Comparison of ENCODE assay signal across 25 cellular contexts in the genomic region with DNA sequence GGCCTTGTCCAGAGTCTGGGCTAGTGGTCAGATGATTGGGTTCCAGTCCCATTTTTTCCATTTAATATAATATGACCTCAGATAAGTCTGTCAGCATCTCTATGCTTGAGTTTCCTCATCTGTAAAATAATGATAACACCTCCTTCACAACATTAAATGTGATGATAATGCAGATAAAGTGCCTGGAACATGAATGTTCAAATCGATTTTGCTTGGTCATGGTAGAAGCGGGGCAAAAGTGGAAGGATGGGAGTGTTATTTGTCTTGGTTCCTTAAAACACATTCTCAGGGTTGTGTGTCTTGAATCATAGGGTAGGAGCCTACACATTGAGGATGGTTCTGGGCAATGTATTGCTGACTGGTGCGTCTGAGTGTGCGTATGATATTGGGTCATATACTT. TPM values are rescaled to one million over a fixed set of nuclear protein-coding genes. Genes with fewer than 3 reads are reported as not detected.
A peak's percentile ranks its signal among the peaks of the same experiment; 100 is the strongest.
DNase-seq lines count a peak whose midpoint lies in the region; ATAC-seq, FAIRE-seq and TF ChIP-seq lines count a peak whose summit lies in the region.
"Had no signal": no experiment of that assay in that cellular context is flagged by ENCODE, and none has a peak within 500 bp of the region (broad histone marks: within the 10 kb centered on the region; RNA-seq: fewer than 3 reads in every experiment).

No MANE protein-coding gene starts in this region.

- H3K4me3 Mint-ChIP-seq in activated CD4-positive, alpha-beta memory T cell treated with anti-CD3 and anti-CD28 coated beads, Interleukin-2, amount 10 ng/mL, durations not matched to agents 7 days and 5 days, result no peak overlapping the region
- H3K4me3 Mint-ChIP-seq in activated CD4-positive, alpha-beta memory T cell treated with anti-CD3 and anti-CD28 coated beads for 36 hours, result no peak overlapping the region
- H3K4me3 Mint-ChIP-seq in natural killer cell, result no peak overlapping the region
- H3K4me3 Mint-ChIP-seq in natural killer cell treated with Interleukin-12 subunit alpha and Interleukin-12 subunit beta and Interleukin-15 and Interleukin-18, amount 100 ng/mL, for 72 hours, result no peak overlapping the region
- H3K4me3 Mint-ChIP-seq in activated naive CD8-positive, alpha-beta T cell treated with anti-CD3 and anti-CD28 coated beads, Interleukin-2, amount 50 U/mL, for 24 hours, result no peak overlapping the region
- H3K4me3 Mint-ChIP-seq: activated T-helper 17 cell treated with anti-CD3 and anti-CD28 coated beads, Interleukin-2, amount 50 U/mL, for 72 hours; CD8-positive, alpha-beta T cell; IgD-negative memory B cell had no signal

- H3K27me3 Mint-ChIP-seq in activated CD4-positive, alpha-beta memory T cell treated with anti-CD3 and anti-CD28 coated beads, Interleukin-2, amount 10 ng/mL, durations not matched to agents 7 days and 5 days, result no peaks in the 10 kb centered on the region
- no peaks in the 10 kb centered on the region for H3K27me3 Mint-ChIP-seq in activated CD4-positive, alpha-beta memory T cell treated with anti-CD3 and anti-CD28 coated beads for 36 hours
- no peaks in the 10 kb centered on the region for H3K27me3 Mint-ChIP-seq in natural killer cell (ENCODE audit: low read depth in 2 of 2)
- no peaks in the 10 kb centered on the region for H3K27me3 Mint-ChIP-seq in natural killer cell treated with Interleukin-12 subunit alpha and Interleukin-12 subunit beta and Interleukin-15 and Interleukin-18, amount 100 ng/mL, for 72 hours
- H3K27me3 Mint-ChIP-seq in activated naive CD8-positive, alpha-beta T cell treated with anti-CD3 and anti-CD28 coated beads, Interleukin-2, amount 50 U/mL, for 24 hours, result no peaks in the 10 kb centered on the region
- H3K27me3 Mint-ChIP-seq: activated T-helper 17 cell treated with anti-CD3 and anti-CD28 coated beads, Interleukin-2, amount 50 U/mL, for 72 hours; IgD-negative memory B cell had no signal

- no peaks in the 10 kb centered on the region for H3K9me3 Mint-ChIP-seq in activated CD4-positive, alpha-beta memory T cell treated with anti-CD3 and anti-CD28 coated beads, Interleukin-2, amount 10 ng/mL, durations not matched to agents 7 days and 5 days
- no peaks in the 10 kb centered on the region for H3K9me3 Mint-ChIP-seq in activated CD4-positive, alpha-beta memory T cell treated with anti-CD3 and anti-CD28 coated beads for 36 hours
- H3K9me3 Mint-ChIP-seq in natural killer cell, result no peaks in the 10 kb centered on the region
- no peaks in the 10 kb centered on the region for H3K9me3 Mint-ChIP-seq in natural killer cell treated with Interleukin-12 subunit alpha and Interleukin-12 subunit beta and Interleukin-15 and Interleukin-18, amount 100 ng/mL, for 72 hours
- H3K9me3 Mint-ChIP-seq in activated naive CD8-positive, alpha-beta T cell treated with anti-CD3 and anti-CD28 coated beads, Interleukin-2, amount 50 U/mL, for 24 hours, result no peaks in the 10 kb centered on the region
- H3K9me3 Mint-ChIP-seq: activated naive CD4-positive, alpha-beta T cell treated with anti-CD3 and anti-CD28 coated beads, Interleukin-2, amount 50 U/mL, for 72 hours; activated T-helper 17 cell treated with anti-CD3 and anti-CD28 coated beads, Interleukin-2, amount 50 U/mL, for 72 hours; CD8-positive, alpha-beta T cell; IgD-negative memory B cell had no signal

- POLR2A ChIA-PET in activated CD4-positive, alpha-beta memory T cell treated with anti-CD3 and anti-CD28 coated beads, Interleukin-2, amount 10 ng/mL, durations not matched to agents 7 days and 5 days (lab: Charles Lee), result interaction anchor here (1.9 kb wide), 1 partner anchor 8 kb away, joined by 7 read pairs; no protein-coding TSS in a partner anchor
- POLR2A ChIA-PET in activated CD4-positive, alpha-beta memory T cell treated with anti-CD3 and anti-CD28 coated beads for 36 hours (lab: Charles Lee), result no interaction called here

- H3K36me3 Mint-ChIP-seq in activated CD4-positive, alpha-beta memory T cell treated with anti-CD3 and anti-CD28 coated beads, Interleukin-2, amount 10 ng/mL, durations not matched to agents 7 days and 5 days (ENCODE audit: low read depth), result peaks cover 60% of the 10 kb centered on the region
- H3K36me3 Mint-ChIP-seq in activated CD4-positive, alpha-beta memory T cell treated with anti-CD3 and anti-CD28 coated beads for 36 hours, result peaks cover 44% of the 10 kb centered on the region
- no peaks in the 10 kb centered on the region for H3K36me3 Mint-ChIP-seq in natural killer cell
- peaks cover 11% of the 10 kb centered on the region for H3K36me3 Mint-ChIP-seq in natural killer cell treated with Interleukin-12 subunit alpha and Interleukin-12 subunit beta and Interleukin-15 and Interleukin-18, amount 100 ng/mL, for 72 hours
- peaks cover 42% of the 10 kb centered on the region for H3K36me3 Mint-ChIP-seq in activated naive CD8-positive, alpha-beta T cell treated with anti-CD3 and anti-CD28 coated beads, Interleukin-2, amount 50 U/mL, for 24 hours (ENCODE audit: low read depth)

- H3K27ac Mint-ChIP-seq in activated CD4-positive, alpha-beta memory T cell treated with anti-CD3 and anti-CD28 coated beads, Interleukin-2, amount 10 ng/mL, durations not matched to agents 7 days and 5 days, result peak overlapping the region; percentile 2
- H3K27ac Mint-ChIP-seq in activated CD4-positive, alpha-beta memory T cell treated with anti-CD3 and anti-CD28 coated beads for 36 hours, result no peak overlapping the region
- H3K27ac Mint-ChIP-seq in natural killer cell, result peak overlapping the region; percentile 14 to 72
- peak overlapping the region in 1 of 2 donors; percentile 19 for H3K27ac Mint-ChIP-seq in natural killer cell treated with Interleukin-12 subunit alpha and Interleukin-12 subunit beta and Interleukin-15 and Interleukin-18, amount 100 ng/mL, for 72 hours
- peak overlapping the region; percentile 36 for H3K27ac Mint-ChIP-seq in activated naive CD8-positive, alpha-beta T cell treated with anti-CD3 and anti-CD28 coated beads, Interleukin-2, amount 50 U/mL, for 24 hours
- H3K27ac Mint-ChIP-seq: activated T-helper 17 cell treated with anti-CD3 and anti-CD28 coated beads, Interleukin-2, amount 50 U/mL, for 72 hours; CD8-positive, alpha-beta T cell; IgD-negative memory B cell had no signal

- CTCF ChIA-PET in activated CD4-positive, alpha-beta memory T cell treated with anti-CD3 and anti-CD28 coated beads, Interleukin-2, amount 10 ng/mL, durations not matched to agents 7 days and 5 days (lab: Charles Lee), result interaction anchor here (1.3 kb wide), 1 partner anchor 37 kb away, joined by 3 read pairs; a partner anchor contains a TSS
- CTCF ChIA-PET in activated CD4-positive, alpha-beta memory T cell treated with anti-CD3 and anti-CD28 coated beads for 36 hours (lab: Charles Lee), result interaction anchor here (0.6 kb wide), 1 partner anchor 196 kb away, joined by 3 read pairs; no protein-coding TSS in a partner anchor

- intact Hi-C loops in activated CD4-positive, alpha-beta memory T cell treated with anti-CD3 and anti-CD28 coated beads for 36 hours (cut with micrococcal nuclease), result no loop called here
- intact Hi-C loops in natural killer cell (cut with micrococcal nuclease), result no loop called here

- peaks cover 56% of the 10 kb centered on the region for H3K4me1 Mint-ChIP-seq in activated CD4-positive, alpha-beta memory T cell treated with anti-CD3 and anti-CD28 coated beads, Interleukin-2, amount 10 ng/mL, durations not matched to agents 7 days and 5 days
- H3K4me1 Mint-ChIP-seq in activated CD4-positive, alpha-beta memory T cell treated with anti-CD3 and anti-CD28 coated beads for 36 hours (ENCODE audit: low read depth), result peaks cover 55% of the 10 kb centered on the region
- peaks cover 47 to 56% of the 10 kb centered on the region in 2 donors for H3K4me1 Mint-ChIP-seq in natural killer cell
- peaks cover 33 to 37% of the 10 kb centered on the region in 2 donors for H3K4me1 Mint-ChIP-seq in natural killer cell treated with Interleukin-12 subunit alpha and Interleukin-12 subunit beta and Interleukin-15 and Interleukin-18, amount 100 ng/mL, for 72 hours (ENCODE audit: low read depth in 2 of 2)
- H3K4me1 Mint-ChIP-seq in activated naive CD8-positive, alpha-beta T cell treated with anti-CD3 and anti-CD28 coated beads, Interleukin-2, amount 50 U/mL, for 24 hours, result peaks cover 43% of the 10 kb centered on the region

- no peak for DNase-seq in activated CD4-positive, alpha-beta memory T cell treated with anti-CD3 and anti-CD28 coated beads, Interleukin-2, amount 10 ng/mL, durations not matched to agents 7 days and 5 days
- DNase-seq in activated CD4-positive, alpha-beta memory T cell treated with anti-CD3 and anti-CD28 coated beads for 36 hours, result no peak
- DNase-seq in natural killer cell (no peak), urothelium cell line (ENCODE audit: low spot score) (no peak)
- no peak for DNase-seq in natural killer cell treated with Interleukin-12 subunit alpha and Interleukin-12 subunit beta and Interleukin-15 and Interleukin-18, amount 100 ng/mL, for 72 hours (ENCODE audit: low spot score)
- no peak for DNase-seq in activated naive CD8-positive, alpha-beta T cell treated with anti-CD3 and anti-CD28 coated beads, Interleukin-2, amount 50 U/mL, for 24 hours
- DNase-seq: AML-193; caudate nucleus; CD8-positive, alpha-beta T cell; esophagus squamous epithelium; foreskin melanocyte; GOT3; NCI-H1105 treated with DMSO at 0.1 percent for 48 hours; NCI-H1930; NCI-H2227 treated with DMSO at 0.1 percent for 48 hours; NCI-H526 treated with DMSO at 0.1 percent for 48 hours; occipital lobe; stimulated activated CD8-positive, alpha-beta memory T cell treated with anti-CD3 and anti-CD28 coated beads, Interleukin-4, amount 100 ng/mL, for 48 hours; tibial artery had no signal

- TF ChIP-seq CTCF in natural killer cell (IDR thresholded peaks at IDR 0.05), result no peak

- peak; percentile 63 for FAIRE-seq in urothelium cell line (lab: Jason Lieb, UNC)
- FAIRE-seq: A204.1 had no signal

- no peak for ATAC-seq in natural killer cell
- ATAC-seq in natural killer cell treated with Interleukin-12 subunit alpha and Interleukin-12 subunit beta and Interleukin-15 and Interleukin-18, amount 100 ng/mL, for 72 hours, result no peak
- ATAC-seq in activated naive CD8-positive, alpha-beta T cell treated with anti-CD3 and anti-CD28 coated beads, Interleukin-2, amount 50 U/mL, for 24 hours, result no peak
- no peak for ATAC-seq in GM21515 (IDR thresholded peaks at IDR 0.05; ENCODE audit: unreplicated experiment)
- no peak for ATAC-seq in GM21737 (IDR thresholded peaks at IDR 0.05; ENCODE audit: unreplicated experiment)
- ATAC-seq: activated naive CD4-positive, alpha-beta T cell treated with anti-CD3 and anti-CD28 coated beads, Interleukin-2, amount 50 U/mL, for 72 hours; activated T-helper 17 cell treated with anti-CD3 and anti-CD28 coated beads, Interleukin-2, amount 50 U/mL, for 72 hours; CD8-positive, alpha-beta T cell had no signal

RNA-seq across cellular contexts. Expression of a gene that starts 16.9 kb away (rescaled TPM):
- total RNA-seq in activated CD4-positive, alpha-beta memory T cell treated with anti-CD3 and anti-CD28 coated beads, Interleukin-2, amount 10 ng/mL, durations not matched to agents 7 days and 5 days, result 100 to 1,000 TPM; 100 TPM
- total RNA-seq in activated CD4-positive, alpha-beta memory T cell treated with anti-CD3 and anti-CD28 coated beads for 36 hours, result 100 to 1,000 TPM; 109 to 130 TPM
- 100 to 1,000 TPM; 239 to 291 (median 243) TPM for total RNA-seq in natural killer cell
- total RNA-seq in natural killer cell treated with Interleukin-12 subunit alpha and Interleukin-12 subunit beta and Interleukin-15 and Interleukin-18, amount 100 ng/mL, for 72 hours, result 100 to 1,000 TPM; 141 to 238 TPM

RNA-seq across cellular contexts. Expression of a gene that starts 36.8 kb away (rescaled TPM):
- total RNA-seq in activated CD4-positive, alpha-beta memory T cell treated with anti-CD3 and anti-CD28 coated beads, Interleukin-2, amount 10 ng/mL, durations not matched to agents 7 days and 5 days, result 10 to 100 TPM; 25.6 to 29.5 TPM
- 10 to 100 TPM; 16.7 to 18.2 TPM for total RNA-seq in activated CD4-positive, alpha-beta memory T cell treated with anti-CD3 and anti-CD28 coated beads for 36 hours
- 10 to 100 TPM; 29.5 to 64.0 (median 48.3) TPM for total RNA-seq in natural killer cell
- total RNA-seq in natural killer cell treated with Interleukin-12 subunit alpha and Interleukin-12 subunit beta and Interleukin-15 and Interleukin-18, amount 100 ng/mL, for 72 hours, result 10 to 100 TPM; 27.8 to 32.5 TPM

RNA-seq across cellular contexts. Expression of a gene that starts 54.5 kb away (rescaled TPM):
- total RNA-seq in activated CD4-positive, alpha-beta memory T cell treated with anti-CD3 and anti-CD28 coated beads, Interleukin-2, amount 10 ng/mL, durations not matched to agents 7 days and 5 days, result 10 to 100 TPM; 48.4 to 49.9 TPM
- 10 to 100 TPM; 32.7 to 32.8 TPM for total RNA-seq in activated CD4-positive, alpha-beta memory T cell treated with anti-CD3 and anti-CD28 coated beads for 36 hours
- total RNA-seq in natural killer cell, result 10 to 100 TPM; 28.8 to 31.3 (median 30.6) TPM
- total RNA-seq in natural killer cell treated with Interleukin-12 subunit alpha and Interleukin-12 subunit beta and Interleukin-15 and Interleukin-18, amount 100 ng/mL, for 72 hours, result 10 to 100 TPM; 23.2 to 34.7 TPM
